ENCODE assay signal across 19 cellular contexts in genomic region chr16:81449899-81450608, GRCh38. TPM values are rescaled to one million over a fixed set of nuclear protein-coding genes. Genes with fewer than 3 reads are reported as not detected.
DNase-seq lines count a peak whose midpoint lies in the region; ATAC-seq and TF ChIP-seq lines count a peak whose summit lies in the region.
"Had no signal": no experiment of that assay in that cellular context is flagged by ENCODE, and none has a peak within 500 bp of the region (broad histone marks: within the 10 kb centered on the region; RNA-seq: fewer than 3 reads in every experiment).

No MANE protein-coding gene starts in this region.

- ATAC-seq in activated T-helper 17 cell treated with anti-CD3 and anti-CD28 coated beads, Interleukin-2, amount 50 U/mL, for 72 hours (replicated peaks) = no peak
- ATAC-seq in naive B cell (ENCODE audit: low read depth in 2 of 2) (no peak), omental fat pad (ENCODE audit: low FRiP score) (no peak), GM19035 (IDR thresholded peaks at IDR 0.05; ENCODE audit: unreplicated experiment) (no peak), GM18861 (IDR thresholded peaks at IDR 0.05; ENCODE audit: unreplicated experiment) (no peak)
- ATAC-seq: mucosa of descending colon, psoas muscle had no signal

- peaks cover 46% of the 10 kb centered on the region for H3K4me1 Mint-ChIP-seq in activated T-helper 17 cell treated with anti-CD3 and anti-CD28 coated beads, Interleukin-2, amount 50 U/mL, for 72 hours
- peaks cover 61 to 89% (median 87%) of the 10 kb centered on the region in 3 donors for H3K4me1 Mint-ChIP-seq in naive B cell

- H3K9me3 ChIP-seq in BLaER1 treated with 17β-estradiol and CSF1 and Interleukin-3, amounts not matched to agents 10 nM and 100 nM (replicated peaks in 1 of 11) = peaks cover 6 to 22% (median 20%) of the 10 kb centered on the region in 11 experiments; a peak in 20 of 22 replicates
- H3K9me3 ChIP-seq in DOHH2 (ENCODE audit: control insufficient read depth, insufficient read depth, low read length) = no peaks in the 10 kb centered on the region
- H3K9me3 ChIP-seq: ascending aorta, mucosa of descending colon, psoas muscle, uterus had no signal

- peaks cover 100% of the 10 kb centered on the region for H3K79me2 ChIP-seq in DOHH2 (ENCODE audit: control insufficient read depth, low read length)

- peak overlapping the region in 8 of 11 experiments; percentile 93 to 99 (median 98); a peak in 13 of 22 replicates for H3K4me2 ChIP-seq in BLaER1 treated with 17β-estradiol and CSF1 and Interleukin-3, amounts not matched to agents 10 nM and 100 nM
- no peak overlapping the region for H3K4me2 ChIP-seq in DOHH2 (ENCODE audit: low read length)

- 0 out of 20 replicates have a peak overlapping the region, but pooled peaks of 2 of the 10 experiments have one; percentile 0 to 16 for H3K4me3 ChIP-seq in BLaER1 treated with 17β-estradiol and CSF1 and Interleukin-3, amounts not matched to agents 10 nM and 100 nM
- H3K4me3 ChIP-seq in DOHH2 (ENCODE audit: low read length) = no peak overlapping the region
- H3K4me3 ChIP-seq: ascending aorta, mucosa of descending colon, psoas muscle, SK-N-MC, uterus had no signal

- H3K27me3 ChIP-seq in BLaER1 treated with 17β-estradiol and CSF1 and Interleukin-3, amounts not matched to agents 10 nM and 100 nM = no peaks in the 10 kb centered on the region
- H3K27me3 ChIP-seq in DOHH2 (ENCODE audit: control insufficient read depth, low read length) = no peaks in the 10 kb centered on the region
- H3K27me3 ChIP-seq: ascending aorta, uterus had no signal

- H3K9me3 Mint-ChIP-seq in activated T-helper 17 cell treated with anti-CD3 and anti-CD28 coated beads, Interleukin-2, amount 50 U/mL, for 72 hours = peaks cover 5% of the 10 kb centered on the region
- peaks cover 0 to 13% (median 3%) of the 10 kb centered on the region in 7 donors for H3K9me3 Mint-ChIP-seq in naive B cell

- H3K27ac ChIP-seq in BLaER1 treated with 17β-estradiol and CSF1 and Interleukin-3, amounts not matched to agents 10 nM and 100 nM = 0 out of 22 replicates have a peak overlapping the region, but pooled peaks of 1 of the 11 experiments have one; percentile 2
- no peak overlapping the region for H3K27ac ChIP-seq in DOHH2 (ENCODE audit: low read depth, low read length)
- H3K27ac ChIP-seq: ascending aorta, psoas muscle, SK-N-MC, uterus had no signal

- peaks cover 68 to 84% (median 78%) of the 10 kb centered on the region in 10 experiments for H3K4me1 ChIP-seq in BLaER1 treated with 17β-estradiol and CSF1 and Interleukin-3, amounts not matched to agents 10 nM and 100 nM
- peaks cover 19% of the 10 kb centered on the region for H3K4me1 ChIP-seq in DOHH2 (ENCODE audit: control insufficient read depth, low read length)
- H3K4me1 ChIP-seq: psoas muscle, uterus had no signal

- H4K20me1 ChIP-seq in BLaER1 treated with 17β-estradiol and CSF1 and Interleukin-3, amounts not matched to agents 10 nM and 100 nM = peaks cover 76 to 92% (median 86%) of the 10 kb centered on the region in 11 experiments
- H4K20me1 ChIP-seq in DOHH2 (ENCODE audit: control insufficient read depth, insufficient read depth, low read depth, low read length) = peaks cover 32% of the 10 kb centered on the region

- TF ChIP-seq CTCF in DOHH2 (IDR thresholded peaks at IDR 0.05; ENCODE audit: low read depth, low read length, poor library complexity, severe bottlenecking) (peak; percentile 2), omental fat pad (IDR thresholded peaks at IDR 0.05) (no peak)

- H3K27ac Mint-ChIP-seq in activated T-helper 17 cell treated with anti-CD3 and anti-CD28 coated beads, Interleukin-2, amount 50 U/mL, for 72 hours = no peak overlapping the region
- H3K27ac Mint-ChIP-seq in naive B cell = peak overlapping the region in 4 of 6 donors; percentile 38 to 92 (median 76)

- no peaks in the 10 kb centered on the region for H3K9me2 ChIP-seq in DOHH2 (replicated peaks; ENCODE audit: control insufficient read depth, low read length)

- H3K9ac ChIP-seq in BLaER1 treated with 17β-estradiol and CSF1 and Interleukin-3, amounts not matched to agents 10 nM and 100 nM = no peak overlapping the region

- DNase-seq in naive B cell = no peak
- no peak for DNase-seq in NCI-H1092 treated with DMSO at 0.1 percent for 48 hours (lab: John Stamatoyannopoulos, UW)
- DNase-seq in omental fat pad (ENCODE audit: low spot score) = no peak
- DNase-seq: activated CD4-positive, alpha-beta T cell treated with anti-CD3 and anti-CD28 coated beads, Interleukin-2, amount 50 U/mL, for 48 hours; cortex of kidney; erythroblast; NCI-H1436 treated with DMSO at 0.1 percent for 48 hours; NCI-H446; uterus had no signal

- no peaks in the 10 kb centered on the region for H3F3A ChIP-seq in DOHH2 (ENCODE audit: control insufficient read depth, insufficient read depth)

- peak overlapping the region; percentile 85 for H3K4me3 Mint-ChIP-seq in activated T-helper 17 cell treated with anti-CD3 and anti-CD28 coated beads, Interleukin-2, amount 50 U/mL, for 72 hours
- peak overlapping the region in 4 of 8 donors; percentile 26 to 63 (median 38) for H3K4me3 Mint-ChIP-seq in naive B cell

- H3K36me3 ChIP-seq in BLaER1 treated with 17β-estradiol and CSF1 and Interleukin-3, amounts not matched to agents 10 nM and 100 nM = peaks cover 0 to 78% (median 42%) of the 10 kb centered on the region in 11 experiments; a peak in 20 of 22 replicates
- H3K36me3 ChIP-seq in DOHH2 (ENCODE audit: control insufficient read depth, low read length) = peaks cover 9% of the 10 kb centered on the region
- H3K36me3 ChIP-seq: ascending aorta, uterus had no signal

- H3K27me3 Mint-ChIP-seq in activated T-helper 17 cell treated with anti-CD3 and anti-CD28 coated beads, Interleukin-2, amount 50 U/mL, for 72 hours = no peaks in the 10 kb centered on the region
- no peaks in the 10 kb centered on the region for H3K27me3 Mint-ChIP-seq in naive B cell
- H3K27me3 Mint-ChIP-seq: stimulated activated naive CD8-positive, alpha-beta T cell treated with anti-CD3 and anti-CD28 coated beads, Interleukin-15, Interleukin-2, amounts not matched to agents 100 ng/mL and 50 ng/mL, for 24 hours had no signal

- H3K36me3 Mint-ChIP-seq in activated T-helper 17 cell treated with anti-CD3 and anti-CD28 coated beads, Interleukin-2, amount 50 U/mL, for 72 hours (ENCODE audit: low read depth) = peaks cover 34% of the 10 kb centered on the region
- H3K36me3 Mint-ChIP-seq in naive B cell = peaks cover 0 to 8% of the 10 kb centered on the region in 2 donors

RNA-seq across cellular contexts. Expression of gene CMIP, which starts 5.4 kb away (rescaled TPM):
- 10 to 100 TPM; 28.5 to 57.5 TPM for total RNA-seq in activated T-helper 17 cell treated with anti-CD3 and anti-CD28 coated beads, Interleukin-2, amount 50 U/mL, for 72 hours
- 1 to 10 TPM in 3 of 6 donors, under 1 TPM in 3; 0.61 to 2.5 (median 1.3) TPM for polyA plus RNA-seq in naive B cell (ENCODE audit: low read depth in 6 of 6)
- total RNA-seq in omental fat pad = 10 to 100 TPM; 15.8 to 52.8 (median 32.0) TPM
